ENCODE assay signal across 12 cellular contexts in genomic region chr4:78566834-78567501, GRCh38. TPM values are rescaled to one million over a fixed set of nuclear protein-coding genes. Genes with fewer than 3 reads are reported as not detected.
DNase-seq lines count a peak whose midpoint lies in the region; ATAC-seq, FAIRE-seq and TF ChIP-seq lines count a peak whose summit lies in the region.
"Had no signal": no experiment of that assay in that cellular context is flagged by ENCODE, and none has a peak within 500 bp of the region (broad histone marks: within the 10 kb centered on the region; RNA-seq: fewer than 3 reads in every experiment).

No MANE protein-coding gene starts in this region.

- 73 to 76% methylated on average over 8 of the region's 8 CpGs for WGBS in aorta, 2 donors

- no peak overlapping the region for H3K4me3 Mint-ChIP-seq in stimulated activated naive B cell treated with anti-CD40 and anti-IgM and Interleukin-4, amounts not matched to agents 10 μg/mL and 1 μg/mL and 100 μg/mL, for 72 hours
- no peak overlapping the region for H3K4me3 Mint-ChIP-seq in T-helper 2 cell treated with Interferon-gamma antibody and Interleukin-4, amounts not matched to agents 5 μg/mL and 100 μg/mL, for 36 hours

- no peaks in the 10 kb centered on the region for H3K9me3 ChIP-seq in aorta (ENCODE audit: control insufficient read depth, low read length)
- H3K9me3 ChIP-seq: tibial artery had no signal

- no peaks in the 10 kb centered on the region for H3K36me3 Mint-ChIP-seq in stimulated activated naive B cell treated with anti-CD40 and anti-IgM and Interleukin-4, amounts not matched to agents 10 μg/mL and 1 μg/mL and 100 μg/mL, for 72 hours
- no peaks in the 10 kb centered on the region for H3K36me3 Mint-ChIP-seq in T-helper 2 cell treated with Interferon-gamma antibody and Interleukin-4, amounts not matched to agents 5 μg/mL and 100 μg/mL, for 36 hours (ENCODE audit: low read depth)

- no peak overlapping the region for H3K27ac Mint-ChIP-seq in stimulated activated naive B cell treated with anti-CD40 and anti-IgM and Interleukin-4, amounts not matched to agents 10 μg/mL and 1 μg/mL and 100 μg/mL, for 72 hours
- no peak overlapping the region for H3K27ac Mint-ChIP-seq in T-helper 2 cell treated with Interferon-gamma antibody and Interleukin-4, amounts not matched to agents 5 μg/mL and 100 μg/mL, for 36 hours

- peaks cover 10 to 14% of the 10 kb centered on the region in 2 donors for H3K4me1 Mint-ChIP-seq in stimulated activated naive B cell treated with anti-CD40 and anti-IgM and Interleukin-4, amounts not matched to agents 10 μg/mL and 1 μg/mL and 100 μg/mL, for 72 hours
- H3K4me1 Mint-ChIP-seq in T-helper 2 cell treated with Interferon-gamma antibody and Interleukin-4, amounts not matched to agents 5 μg/mL and 100 μg/mL, for 36 hours (ENCODE audit: low read depth): no peaks in the 10 kb centered on the region

- H3K27me3 Mint-ChIP-seq in stimulated activated naive B cell treated with anti-CD40 and anti-IgM and Interleukin-4, amounts not matched to agents 10 μg/mL and 1 μg/mL and 100 μg/mL, for 72 hours: peaks cover 8 to 9% of the 10 kb centered on the region in 2 donors
- H3K27me3 Mint-ChIP-seq in T-helper 2 cell treated with Interferon-gamma antibody and Interleukin-4, amounts not matched to agents 5 μg/mL and 100 μg/mL, for 36 hours (ENCODE audit: low read depth): peaks cover 16% of the 10 kb centered on the region

- FAIRE-seq in H54 (lab: Jason Lieb, UNC): no peak

- peaks cover 0 to 3% of the 10 kb centered on the region in 2 donors for H3K4me1 ChIP-seq in aorta (ENCODE audit: control insufficient read depth in 1 of 2, insufficient read depth in 2 of 2, low read length in 2 of 2)

- no peak overlapping the region for H3K4me3 ChIP-seq in aorta (ENCODE audit: low read length in 2 of 2)
- H3K4me3 ChIP-seq: cardiac muscle cell, tibial artery had no signal

- intact Hi-C loops in aorta (cut with DNase I): no loop called here

- no peaks in the 10 kb centered on the region for H3K9me3 Mint-ChIP-seq in stimulated activated naive B cell treated with anti-CD40 and anti-IgM and Interleukin-4, amounts not matched to agents 10 μg/mL and 1 μg/mL and 100 μg/mL, for 72 hours
- no peaks in the 10 kb centered on the region for H3K9me3 Mint-ChIP-seq in T-helper 2 cell treated with Interferon-gamma antibody and Interleukin-4, amounts not matched to agents 5 μg/mL and 100 μg/mL, for 36 hours

- H3K36me3 ChIP-seq in aorta (ENCODE audit: control insufficient read depth in 1 of 2, insufficient read depth in 2 of 2, low read length in 1 of 2): no peaks in the 10 kb centered on the region
- H3K36me3 ChIP-seq: cardiac muscle cell, tibial artery had no signal

- no peak overlapping the region for H3K27ac ChIP-seq in aorta (ENCODE audit: low read depth in 1 of 2, low read length in 2 of 2)
- H3K27ac ChIP-seq: 22Rv1, cardiac muscle cell, tibial artery had no signal

- no peak for TF ChIP-seq POLR2A in H54 (IDR thresholded peaks at IDR 0.05; ENCODE audit: low read depth, low read length)

- H3K27me3 ChIP-seq in aorta (ENCODE audit: control insufficient read depth in 1 of 2, insufficient read depth in 2 of 2, low read length in 1 of 2): no peaks in the 10 kb centered on the region
- H3K27me3 ChIP-seq: cardiac muscle cell, tibial artery had no signal

- ATAC-seq in HG03039 (IDR thresholded peaks at IDR 0.05; ENCODE audit: unreplicated experiment): peak; percentile 83
- ATAC-seq in SK-N-SH treated with all-trans-retinoic acid at 6 μM for 48 hours: peak; percentile 16; the same call in 1 of the 3 replicates
- peak; percentile 61 to 70 for ATAC-seq in stimulated activated naive B cell treated with anti-CD40 and anti-IgM and Interleukin-4, amounts not matched to agents 10 μg/mL and 1 μg/mL and 100 μg/mL, for 72 hours (replicated peaks)
- ATAC-seq in aorta (ENCODE audit: low FRiP score): no peak

- DNase-seq in DMS 273 (lab: John Stamatoyannopoulos, UW; ENCODE audit: unreplicated experiment): peak; percentile 6
- DNase-seq in DMS 273 treated with DMSO at 0.1 percent for 48 hours (lab: John Stamatoyannopoulos, UW): no peak
- no peak for DNase-seq in stimulated activated naive B cell treated with anti-CD40 and anti-IgM and Interleukin-4, amounts not matched to agents 10 μg/mL and 1 μg/mL and 100 μg/mL, for 72 hours
- DNase-seq in aorta: no peak
- no peak for DNase-seq in T-helper 2 cell treated with Interferon-gamma antibody and Interleukin-4, amounts not matched to agents 5 μg/mL and 100 μg/mL, for 36 hours (ENCODE audit: low spot score)
- DNase-seq in H54 (ENCODE audit: insufficient read length, low spot score): no peak
- DNase-seq: activated CD4-positive, alpha-beta T cell treated with anti-CD3 and anti-CD28 coated beads for 48 hours; tibial artery had no signal

TF ChIP-seq in SK-N-SH treated with all-trans-retinoic acid at 6 μM for 48 hours, 23 proteins besides CTCF, POLR2A, EP300 and RAD21:
- TF ChIP-seq ISL1 (CRISPR knock-in tag; IDR thresholded peaks at IDR 0.05): peak; percentile 15; the same call in 1 of the 2 replicates
- no peak for TF ChIP-seq CSRNP3 (CRISPR knock-in tag; IDR thresholded peaks at IDR 0.05)
TF ChIP-seq in SK-N-SH treated with all-trans-retinoic acid at 6 μM for 48 hours: peak in this region for 1.

RNA-seq across cellular contexts. Expression of gene ANXA3, which starts 15.4 kb away (rescaled TPM):
- total RNA-seq in aorta: 10 to 100 TPM in 1 of 2 donors, 1 to 10 TPM in 1; 5.3 to 10.2 TPM
- polyA plus RNA-seq in aorta: 10 to 100 TPM in 1 of 2 donors, 1 to 10 TPM in 1; 5.0 to 54.0 TPM
